In genomic region chr12:125470838-125471775, GRCh38 we compare ENCODE assay signal across 26 cellular contexts.
DNase-seq lines count a peak whose midpoint lies in the region; ATAC-seq, FAIRE-seq and TF ChIP-seq lines count a peak whose summit lies in the region.
"Had no signal": no experiment of that assay in that cellular context is flagged by ENCODE, and none has a peak within 500 bp of the region (broad histone marks: within the 10 kb centered on the region; RNA-seq: fewer than 3 reads in every experiment).

No MANE protein-coding gene starts in this region.

- H3K9me3 Mint-ChIP-seq in neural crest cell = no peaks in the 10 kb centered on the region
- peaks cover 0 to 1% of the 10 kb centered on the region in 2 donors for H3K9me3 Mint-ChIP-seq in effector memory CD8-positive, alpha-beta T cell
- no peaks in the 10 kb centered on the region for H3K9me3 Mint-ChIP-seq in stimulated activated effector memory CD8-positive, alpha-beta T cell treated with anti-CD3 and anti-CD28 coated beads, Interleukin-12 subunit alpha, Interleukin-12 subunit beta, amount 100 ng/mL, for 72 hours
- H3K9me3 Mint-ChIP-seq: activated B cell treated with CpG ODN at 0.5 μM for 24 hours; activated CD4-positive, alpha-beta memory T cell treated with anti-CD3 and anti-CD28 coated beads, Interleukin-2, amount 10 ng/mL, durations not matched to agents 7 days and 5 days; neural progenitor cell; T-helper 1 cell treated with Interleukin-12 subunit alpha and Interleukin-12 subunit beta and Interleukin-4 antibody, amounts not matched to agents 30 μg/mL and 1 μg/mL, for 36 hours had no signal

- no peak for TF ChIP-seq CTCF in neural crest cell (conservative IDR thresholded peaks at IDR 0.05)
- TF ChIP-seq CTCF in BE2C (IDR thresholded peaks at IDR 0.05; ENCODE audit: low read depth, low read length) = no peak

- ATAC-seq in GM19467 (IDR thresholded peaks at IDR 0.05; ENCODE audit: unreplicated experiment) (peak; percentile 53), HG03571 (IDR thresholded peaks at IDR 0.05; ENCODE audit: unreplicated experiment) (peak; percentile 70)
- no peak for ATAC-seq in effector memory CD8-positive, alpha-beta T cell (replicated peaks)
- no peak for ATAC-seq in stimulated activated effector memory CD8-positive, alpha-beta T cell treated with anti-CD3 and anti-CD28 coated beads, Interleukin-12 subunit alpha, Interleukin-12 subunit beta, amount 100 ng/mL, for 72 hours

- H3K9me3 ChIP-seq in BE2C = no peaks in the 10 kb centered on the region
- H3K9me3 ChIP-seq: SJCRH30, spleen, suprapubic skin had no signal

- H3K4me1 ChIP-seq in BE2C = no peaks in the 10 kb centered on the region
- H3K4me1 ChIP-seq: BLaER1 treated with 17β-estradiol and CSF1 and Interleukin-3, amounts not matched to agents 10 nM and 100 nM; SJCRH30; spleen; suprapubic skin had no signal

- no peaks in the 10 kb centered on the region for H3K36me3 Mint-ChIP-seq in neural crest cell (ENCODE audit: low read depth)
- no peaks in the 10 kb centered on the region for H3K36me3 Mint-ChIP-seq in effector memory CD8-positive, alpha-beta T cell (ENCODE audit: insufficient read depth)
- H3K36me3 Mint-ChIP-seq in stimulated activated effector memory CD8-positive, alpha-beta T cell treated with anti-CD3 and anti-CD28 coated beads, Interleukin-12 subunit alpha, Interleukin-12 subunit beta, amount 100 ng/mL, for 72 hours = no peaks in the 10 kb centered on the region
- H3K36me3 Mint-ChIP-seq: neural progenitor cell had no signal

- no peaks in the 10 kb centered on the region for H3K4me1 Mint-ChIP-seq in neural crest cell
- no peaks in the 10 kb centered on the region for H3K4me1 Mint-ChIP-seq in effector memory CD8-positive, alpha-beta T cell (ENCODE audit: low read depth in 2 of 2)
- H3K4me1 Mint-ChIP-seq in stimulated activated effector memory CD8-positive, alpha-beta T cell treated with anti-CD3 and anti-CD28 coated beads, Interleukin-12 subunit alpha, Interleukin-12 subunit beta, amount 100 ng/mL, for 72 hours = no peaks in the 10 kb centered on the region
- H3K4me1 Mint-ChIP-seq: activated B cell treated with CpG ODN at 0.5 μM for 24 hours; activated CD4-positive, alpha-beta memory T cell treated with anti-CD3 and anti-CD28 coated beads, Interleukin-2, amount 10 ng/mL, durations not matched to agents 7 days and 5 days; neural progenitor cell had no signal

- peak overlapping the region; percentile 7 for H3K27ac Mint-ChIP-seq in neural crest cell (ENCODE audit: unreplicated experiment)
- no peak overlapping the region for H3K27ac Mint-ChIP-seq in effector memory CD8-positive, alpha-beta T cell
- H3K27ac Mint-ChIP-seq in stimulated activated effector memory CD8-positive, alpha-beta T cell treated with anti-CD3 and anti-CD28 coated beads, Interleukin-12 subunit alpha, Interleukin-12 subunit beta, amount 100 ng/mL, for 72 hours = no peak overlapping the region
- H3K27ac Mint-ChIP-seq: activated B cell treated with CpG ODN at 0.5 μM for 24 hours; activated CD4-positive, alpha-beta memory T cell treated with anti-CD3 and anti-CD28 coated beads, Interleukin-2, amount 10 ng/mL, durations not matched to agents 7 days and 5 days; neural progenitor cell; T-helper 1 cell treated with Interleukin-12 subunit alpha and Interleukin-12 subunit beta and Interleukin-4 antibody, amounts not matched to agents 30 μg/mL and 1 μg/mL, for 36 hours had no signal

- DNase-seq in GM12891 (ENCODE audit: insufficient read length, low spot score) (no peak), neural crest cell (ENCODE audit: low read depth, low spot score) (no peak), HK-2 (ENCODE audit: unreplicated experiment) (no peak), BE2C (no peak)
- no peak for DNase-seq in effector memory CD8-positive, alpha-beta T cell
- DNase-seq in stimulated activated effector memory CD8-positive, alpha-beta T cell treated with anti-CD3 and anti-CD28 coated beads, Interleukin-12 subunit alpha, Interleukin-12 subunit beta, amount 100 ng/mL, for 72 hours (ENCODE audit: low spot score in 2 of 2) = no peak
- DNase-seq: activated B cell treated with CpG ODN at 0.5 μM for 24 hours; activated CD4-positive, alpha-beta memory T cell treated with anti-CD3 and anti-CD28 coated beads, Interleukin-2, amount 10 ng/mL, durations not matched to agents 7 days and 5 days; activated naive CD4-positive, alpha-beta T cell; activated T-cell treated with anti-CD3 and anti-CD28 coated beads, Interleukin-2, amount 50 U/mL, for 1 hour; amniotic stem cell; central memory CD4-positive, alpha-beta T cell; dorsolateral prefrontal cortex; midbrain; MM.1S; NCI-H2227 treated with DMSO at 0.1 percent for 48 hours; SJCRH30; spleen; stimulated activated CD8-positive, alpha-beta memory T cell treated with anti-CD3 and anti-CD28 coated beads, Interleukin-4, amount 100 ng/mL, for 48 hours had no signal

- peaks cover 11% of the 10 kb centered on the region for H3K27me3 Mint-ChIP-seq in neural crest cell (ENCODE audit: low read depth)
- peaks cover 5 to 8% of the 10 kb centered on the region in 2 donors for H3K27me3 Mint-ChIP-seq in effector memory CD8-positive, alpha-beta T cell
- H3K27me3 Mint-ChIP-seq: activated CD4-positive, alpha-beta memory T cell treated with anti-CD3 and anti-CD28 coated beads, Interleukin-2, amount 10 ng/mL, durations not matched to agents 7 days and 5 days had no signal

- no peak overlapping the region for H3K4me3 Mint-ChIP-seq in neural crest cell
- H3K4me3 Mint-ChIP-seq in effector memory CD8-positive, alpha-beta T cell = no peak overlapping the region
- no peak overlapping the region for H3K4me3 Mint-ChIP-seq in stimulated activated effector memory CD8-positive, alpha-beta T cell treated with anti-CD3 and anti-CD28 coated beads, Interleukin-12 subunit alpha, Interleukin-12 subunit beta, amount 100 ng/mL, for 72 hours
- H3K4me3 Mint-ChIP-seq: activated B cell treated with CpG ODN at 0.5 μM for 24 hours; activated CD4-positive, alpha-beta memory T cell treated with anti-CD3 and anti-CD28 coated beads, Interleukin-2, amount 10 ng/mL, durations not matched to agents 7 days and 5 days; neural progenitor cell; T-helper 1 cell treated with Interleukin-12 subunit alpha and Interleukin-12 subunit beta and Interleukin-4 antibody, amounts not matched to agents 30 μg/mL and 1 μg/mL, for 36 hours had no signal

- no peak for TF ChIP-seq POLR2A in GM12891 (IDR thresholded peaks at IDR 0.05; ENCODE audit: low read depth, low read length)

- no peak overlapping the region for H3K4me3 ChIP-seq in BE2C (ENCODE audit: low read depth, low read length)
- H3K4me3 ChIP-seq: BLaER1 treated with 17β-estradiol and CSF1 and Interleukin-3, amounts not matched to agents 10 nM and 100 nM; dorsolateral prefrontal cortex; neural progenitor cell; SJCRH30; spleen; suprapubic skin had no signal

- no peaks in the 10 kb centered on the region for H3K27me3 ChIP-seq in BE2C
- H3K27me3 ChIP-seq: BLaER1 treated with 17β-estradiol and CSF1 and Interleukin-3, amounts not matched to agents 10 nM and 100 nM; dorsolateral prefrontal cortex; neural progenitor cell; SJCRH30; suprapubic skin had no signal

- FAIRE-seq in GM12891 (lab: Jason Lieb, UNC) = no peak
- FAIRE-seq: D721Med had no signal

- H3K36me3 ChIP-seq in BE2C = no peaks in the 10 kb centered on the region
- H3K36me3 ChIP-seq: BLaER1 treated with 17β-estradiol and CSF1 and Interleukin-3, amounts not matched to agents 10 nM and 100 nM; neural progenitor cell; SJCRH30; spleen; suprapubic skin had no signal

TF ChIP-seq in GM12891, 5 proteins besides CTCF, POLR2A, EP300 and RAD21:
- TF ChIP-seq POLR2AphosphoS5 (IDR thresholded peaks at IDR 0.05; ENCODE audit: low read depth, low read length) (no peak), SPI1 (IDR thresholded peaks at IDR 0.05; ENCODE audit: low read depth, low read length) (no peak), POU2F2 (IDR thresholded peaks at IDR 0.05; ENCODE audit: low read depth, low read length) (0 out of 2 replicates have a peak, but pooled peaks have one; percentile 40)
TF ChIP-seq in GM12891: peak in this region for 1.

Comparison
In these comparisons a context has a peak if more than half of its experiments do, and no peak if none do; other contexts are left out.
1. ATAC-seq: peak in GM19467 (single experiment) and HG03571 (single experiment); none in effector memory CD8-positive, alpha-beta T cell (single experiment) and stimulated activated effector memory CD8-positive, alpha-beta T cell treated with anti-CD3 and anti-CD28 coated beads, Interleukin-12 subunit alpha, Interleukin-12 subunit beta, amount 100 ng/mL, for 72 hours (single experiment).